Comparison of ENCODE assay signal across 8 cellular contexts in the genomic region with DNA sequence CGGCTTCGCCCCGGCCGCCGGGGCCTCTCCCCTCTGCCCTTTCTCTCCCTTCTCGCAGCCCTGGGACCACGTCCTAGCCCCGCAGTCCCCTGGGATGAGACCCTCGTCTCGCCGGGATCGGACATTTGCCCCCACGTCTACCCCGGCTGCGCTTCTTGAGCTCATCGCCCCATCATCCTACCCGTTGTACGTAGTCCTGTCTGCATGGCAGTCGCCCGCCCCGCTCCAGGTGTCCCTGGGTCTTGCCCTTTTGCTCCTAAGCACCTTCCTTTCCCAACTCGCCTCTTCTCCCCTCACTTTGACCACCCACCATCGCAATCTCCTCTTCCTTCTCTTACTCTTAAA. TPM values are rescaled to one million over a fixed set of nuclear protein-coding genes. Genes with fewer than 3 reads are reported as not detected.
DNase-seq lines count a peak whose midpoint lies in the region; ATAC-seq, FAIRE-seq and TF ChIP-seq lines count a peak whose summit lies in the region.

No MANE protein-coding gene starts in this region.

- CTCF ChIA-PET in K562 (lab: Yijun Ruan, JAX; ENCODE audit: low intra/inter-chr PET ratio) (no interaction called here), GM10248 (lab: Yijun Ruan, JAX) (interaction anchor here (0.8 to 2.4 kb wide), 9 partner anchors 8 to 216 kb away, joined by 3 to 11 read pairs (median 4); partner anchors contain the start of gene ASL)

- H3K4me3 ChIP-seq in Jurkat, Clone E6-1 (ENCODE audit: low read length), result peak overlapping the region; percentile 64
- H3K4me3 ChIP-seq in K562 (peak overlapping the region; percentile 55), stomach (peak overlapping the region; percentile 89 to 98 (median 98))

- TF ChIP-seq RAD21 in K562 (CRISPR knock-in tag; conservative IDR thresholded peaks at IDR 0.05 in 1 of 2, IDR thresholded peaks at IDR 0.05 in 1 of 2), result no peak

- TF ChIP-seq EP300 in K562 (IDR thresholded peaks at IDR 0.05; ENCODE audit: low read length), result no peak
- no peak for TF ChIP-seq EP300 in stomach (IDR thresholded peaks at IDR 0.05)

- intact Hi-C loops in K562 (cut with micrococcal nuclease) (loop anchor here (10.0 kb wide), 1 partner anchor 171 kb away; no protein-coding TSS in a partner anchor), stomach (cut with DNase I; ENCODE audit: low total_unique reads) (no loop called here)

- ATAC-seq in K562 (no peak), left lobe of liver (peak; percentile 44)

- no peak overlapping the region for H3K27ac ChIP-seq in K562 (ENCODE audit: extremely low read depth, low read depth, low read length)
- H3K27ac ChIP-seq in stomach, result peak overlapping the region; percentile 78 to 88 (median 87)

- no peaks in the 10 kb centered on the region for H3K79me2 ChIP-seq in K562 (ENCODE audit: control insufficient read depth, insufficient read depth, low read length)

- H3K4me2 ChIP-seq in K562 (ENCODE audit: insufficient read depth, low read length), result peak overlapping the region; percentile 79

- H3K9me1 ChIP-seq in K562 (ENCODE audit: control insufficient read depth, insufficient read depth, low read length), result no peaks in the 10 kb centered on the region

- H3K9ac ChIP-seq in K562 (ENCODE audit: insufficient read depth in 1 of 2, low read depth in 2 of 2, low read length in 2 of 2), result peak overlapping the region; percentile 53 to 89; a peak in 3 of 4 replicates

- in situ Hi-C loops in GM13977 (cut with MboI; ENCODE audit: low pct_unique_long_range_greater_than_20kb, low sequenced_read_pairs, unreplicated experiment), result no loop called here
- in situ Hi-C loops in K562 (cut with MboI), result no loop called here

- H3K36me3 ChIP-seq in K562 (ENCODE audit: control insufficient read depth, insufficient read depth, low read length), result no peaks in the 10 kb centered on the region
- peaks cover 0 to 3% (median 0%) of the 10 kb centered on the region in 4 donors for H3K36me3 ChIP-seq in stomach

- DNase-seq in GM13977 (ENCODE audit: low spot score) (peak; percentile 53), K562 (ENCODE audit: extremely low read depth in 1 of 4, low spot score in 3 of 4) (no peak), left lobe of liver (ENCODE audit: low spot score) (peak; percentile 57), stomach (no peak), T1000 (lab: John Stamatoyannopoulos, UW) (no peak), AG08395 (ENCODE audit: low spot score) (no peak), GM10248 (ENCODE audit: extremely low spot score) (no peak)
- no peak for DNase-seq in Jurkat, Clone E6-1 (ENCODE audit: low read depth, low spot score)

- BruUV-seq in K562 (replicated peaks; lab: Mats Ljungman, UMichigan), result no TSS peak

- no peaks in the 10 kb centered on the region for H3K9me3 ChIP-seq in K562 (replicated peaks; ENCODE audit: control insufficient read depth, insufficient read depth, low read depth, low read length)
- no peaks in the 10 kb centered on the region for H3K9me3 ChIP-seq in stomach

- no peak for TF ChIP-seq CTCF in GM13977 (IDR thresholded peaks at IDR 0.05; ENCODE audit: extremely low read depth, insufficient read depth, missing control alignments)
- TF ChIP-seq CTCF in K562 (IDR thresholded peaks at IDR 0.05 in 2 of 3, conservative IDR thresholded peaks at IDR 0.05 in 1 of 3; ENCODE audit: insufficient read depth in 2 of 3, low read depth in 1 of 3, low read length in 3 of 3), result no peak
- no peak for TF ChIP-seq CTCF in stomach (IDR thresholded peaks at IDR 0.05)
- no peak for TF ChIP-seq CTCF in GM10248 (IDR thresholded peaks at IDR 0.05; ENCODE audit: control extremely low read depth, extremely low read depth, low read depth, missing control alignments)

- H2AFZ ChIP-seq in K562 (ENCODE audit: low read depth, low read length), result peak overlapping the region; percentile 76

- H4K20me1 ChIP-seq in K562 (replicated peaks; ENCODE audit: control insufficient read depth, insufficient read depth, low read length), result no peaks in the 10 kb centered on the region

- peaks cover 3 to 13% of the 10 kb centered on the region in 2 experiments; a peak in 3 of 5 replicates for H3K4me1 ChIP-seq in K562 (replicated peaks in 1 of 2; ENCODE audit: control insufficient read depth in 2 of 2, insufficient read depth in 2 of 2, low read length in 2 of 2)
- H3K4me1 ChIP-seq in stomach, result peaks cover 18 to 49% (median 42%) of the 10 kb centered on the region in 4 donors

- FAIRE-seq in K562 (lab: Jason Lieb, UNC), result no peak

- H3K27me3 ChIP-seq in K562 (ENCODE audit: control insufficient read depth in 2 of 2, insufficient read depth in 2 of 2, low read length in 2 of 2) (peaks cover 26 to 41% of the 10 kb centered on the region in 2 experiments), stomach (no peaks in the 10 kb centered on the region)

- 12% methylated on average over 10 of the region's 23 CpGs for WGBS in K562 (ENCODE audit: insufficient coverage, low coverage, missing lambda C conversion rate)
- 2 to 8% (median 3%) methylated on average over 19 to 23 of the region's 23 CpGs for WGBS in stomach, 5 donors

- POLR2A ChIA-PET in K562 (lab: Yijun Ruan, JAX), result interaction anchor here (0.6 to 1.1 kb wide), 4 partner anchors 9 to 161 kb away, joined by 3 read pairs; no protein-coding TSS in a partner anchor
- POLR2A ChIA-PET in GM10248 (lab: Yijun Ruan, JAX), result interaction anchor here (1.2 kb wide), 1 partner anchor 208 kb away, joined by 6 read pairs; no protein-coding TSS in a partner anchor

- TF ChIP-seq POLR2A in K562 (conservative IDR thresholded peaks at IDR 0.05) (no peak), stomach (IDR thresholded peaks at IDR 0.05) (no peak)

TF ChIP-seq in K562, 482 proteins besides CTCF, POLR2A, EP300 and RAD21:
- TF ChIP-seq TCF15 (CRISPR knock-in tag; IDR thresholded peaks at IDR 0.05), result no peak
- TF ChIP-seq, protein P1, sequence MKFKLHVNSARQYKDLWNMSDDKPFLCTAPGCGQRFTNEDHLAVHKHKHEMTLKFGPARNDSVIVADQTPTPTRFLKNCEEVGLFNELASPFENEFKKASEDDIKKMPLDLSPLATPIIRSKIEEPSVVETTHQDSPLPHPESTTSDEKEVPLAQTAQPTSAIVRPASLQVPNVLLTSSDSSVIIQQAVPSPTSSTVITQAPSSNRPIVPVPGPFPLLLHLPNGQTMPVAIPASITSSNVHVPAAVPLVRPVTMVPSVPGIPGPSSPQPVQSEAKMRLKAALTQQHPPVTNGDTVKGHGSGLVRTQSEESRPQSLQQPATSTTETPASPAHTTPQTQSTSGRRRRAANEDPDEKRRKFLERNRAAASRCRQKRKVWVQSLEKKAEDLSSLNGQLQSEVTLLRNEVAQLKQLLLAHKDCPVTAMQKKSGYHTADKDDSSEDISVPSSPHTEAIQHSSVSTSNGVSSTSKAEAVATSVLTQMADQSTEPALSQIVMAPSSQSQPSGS (CRISPR knock-in tag; IDR thresholded peaks at IDR 0.05), result no peak
- TF ChIP-seq DDX20 (tag; IDR thresholded peaks at IDR 0.05; ENCODE audit: low read depth), result no peak
- peak; percentile 3 for TF ChIP-seq PCBP1 (IDR thresholded peaks at IDR 0.05; ENCODE audit: low read depth, low read length, poor library complexity, severe bottlenecking)
- TF ChIP-seq, protein P2, sequence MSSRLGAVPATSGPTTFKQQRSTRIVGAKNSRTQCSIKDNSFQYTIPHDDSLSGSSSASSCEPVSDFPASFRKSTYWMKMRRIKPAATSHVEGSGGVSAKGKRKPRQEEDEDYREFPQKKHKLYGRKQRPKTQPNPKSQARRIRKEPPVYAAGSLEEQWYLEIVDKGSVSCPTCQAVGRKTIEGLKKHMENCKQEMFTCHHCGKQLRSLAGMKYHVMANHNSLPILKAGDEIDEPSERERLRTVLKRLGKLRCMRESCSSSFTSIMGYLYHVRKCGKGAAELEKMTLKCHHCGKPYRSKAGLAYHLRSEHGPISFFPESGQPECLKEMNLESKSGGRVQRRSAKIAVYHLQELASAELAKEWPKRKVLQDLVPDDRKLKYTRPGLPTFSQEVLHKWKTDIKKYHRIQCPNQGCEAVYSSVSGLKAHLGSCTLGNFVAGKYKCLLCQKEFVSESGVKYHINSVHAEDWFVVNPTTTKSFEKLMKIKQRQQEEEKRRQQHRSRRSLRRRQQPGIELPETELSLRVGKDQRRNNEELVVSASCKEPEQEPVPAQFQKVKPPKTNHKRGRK (tag; IDR thresholded peaks at IDR 0.05), result peak; percentile 34; the same call in 1 of the 2 replicates

RNA-seq across cellular contexts. Expression of gene TPST1, which starts 0.6 kb away (rescaled TPM):
- polyA plus RNA-seq in Jurkat, Clone E6-1 (2012; ENCODE audit: insufficient read depth, insufficient read length), result 5.7 TPM
- total RNA-seq in K562 (2011; cell fraction: chromatin; rRNA removed; ENCODE audit: low replicate concordance), result 14.2 and 17.0 TPM in 2 replicates
- total RNA-seq in K562 (2011; cell fraction: nucleolus; rRNA removed), result 6.0 and 9.9 TPM in 2 replicates
- 10.0 and 11.1 TPM in 2 replicates for total RNA-seq in K562 (2011; cell fraction: nucleoplasm; rRNA removed)
- total RNA-seq in K562 (2014; rRNA removed) (0.41 and 0.49 TPM in 2 replicates), K562 (2014; rRNA removed; fragmentation: Illumina TruSeq; extraction: Trizol) (0.65 and 1.0 TPM in 2 replicates), K562 (2015; rRNA removed; fragmentation: Illumina TruSeq; extraction: Trizol) (0.34 and 0.43 TPM in 2 replicates), K562 (2021) (0.53 and 1.0 TPM in 2 replicates), left lobe of liver (14.5 TPM), stomach (10 to 100 TPM in 2 of 5 donors, 1 to 10 TPM in 2, under 1 TPM in 1; 0.58 to 78.8 (median 9.0) TPM)
- polyA plus RNA-seq in K562 (2011; rRNA removed) (1.5 and 2.2 TPM in 2 replicates), K562 (2014; fragmentation: Illumina TruSeq; extraction: Trizol) (0.58 and 0.76 TPM in 2 replicates), K562 (2014; fragmentation: Nextera tagmentation; extraction: Ambion mirVana) (under 1 TPM; 0.15 to 0.30 TPM), K562 (2014; rRNA removed) (1.2 and 2.8 TPM in 2 replicates), stomach (10 to 100 TPM in 1 of 3 donors, 1 to 10 TPM in 2; 4.8 to 12.6 (median 8.4) TPM)
- polyA plus RNA-seq in K562 (2011; cell fraction: cytosol; rRNA removed), result 0.43 and 0.63 TPM in 2 replicates
- polyA plus RNA-seq in K562 (2011; cell fraction: nucleus; rRNA removed), result 0.70 and 1.3 TPM in 2 replicates
- polyA plus RNA-seq in K562 (2012), result 0.35 and 0.58 TPM in 2 replicates
- polyA minus RNA-seq in K562 (2011; rRNA and poly(A)+ RNA removed), result 3.7 and 4.8 TPM in 2 replicates
- 1.0 and 1.9 TPM in 2 replicates for polyA minus RNA-seq in K562 (2011; cell fraction: cytosol; rRNA and poly(A)+ RNA removed)
- polyA minus RNA-seq in K562 (2011; cell fraction: nucleus; rRNA and poly(A)+ RNA removed), result 1.9 and 5.9 TPM in 2 replicates

Comparison
In these comparisons a context has a peak if more than half of its experiments do, and no peak if none do; other contexts are left out.
1. DNase-seq: peak in GM13977 (single experiment) and left lobe of liver (single experiment); none in Jurkat, Clone E6-1 (single experiment), K562 (0 of 4), stomach (single experiment), T1000 (single experiment), AG08395 (single experiment) and GM10248 (single experiment).
2. Peak in every context shown above with its lines, with median percentiles within 50 percentile points of each other: H3K4me3 ChIP-seq.